23 cellular contexts compared by ENCODE assay signal in the genomic region with DNA sequence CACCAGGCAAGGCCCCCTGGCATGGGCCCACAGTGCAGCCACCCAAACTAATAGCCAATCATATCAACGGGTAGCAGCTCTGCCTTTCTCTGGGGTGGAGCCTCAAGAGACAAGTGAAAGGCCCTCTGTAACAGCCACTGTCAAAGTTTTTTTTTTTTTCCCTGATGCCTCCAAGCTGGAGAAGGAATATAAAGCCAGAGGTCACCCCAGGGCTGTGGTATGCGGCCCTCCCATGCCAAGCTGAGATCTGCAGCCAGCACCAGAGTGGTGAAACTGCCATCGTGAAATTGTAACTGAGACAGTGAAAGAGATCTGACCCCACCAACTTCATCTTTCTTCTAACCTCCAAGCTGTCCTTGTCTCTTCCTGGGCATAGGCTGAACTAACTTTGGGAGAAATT.
"Had no signal": no experiment of that assay in that cellular context is flagged by ENCODE, and none has a peak within 500 bp of the region (broad histone marks: within the 10 kb centered on the region; RNA-seq: fewer than 3 reads in every experiment).

No MANE protein-coding gene starts in this region.

- H3K27ac ChIP-seq: HL-60, KMS-11, RWPE1, SJSA1 had no signal

- DNase-seq: Kasumi-1, MM.1S, NCI-H1092 treated with DMSO at 0.1 percent for 48 hours, NCI-H1436, NCI-H187, NCI-H2029, NCI-H2081 treated with DMSO at 0.1 percent for 48 hours, NCI-H2171, NCI-H226, NCI-H446, NCI-H510A, NCI-H524 treated with DMSO at 0.1 percent for 48 hours, NCI-H69, NCI-H774, SIG-M5, SK-N-SH had no signal

- H3K36me3 ChIP-seq: SJSA1 had no signal

- ATAC-seq: K562, Panc1, PC-3 had no signal

- H3K4me1 ChIP-seq: SJSA1 had no signal

- H3K4me3 ChIP-seq: K562, SJSA1 had no signal

- H3K9me3 ChIP-seq: SJSA1, SK-N-SH had no signal

- H3K9ac ChIP-seq: KMS-11, SK-N-SH had no signal

- H3K27me3 ChIP-seq: SJSA1 had no signal

- H3K4me2 ChIP-seq: KMS-11, SK-N-SH had no signal
